17 cellular contexts compared by ENCODE assay signal in the genomic region with DNA sequence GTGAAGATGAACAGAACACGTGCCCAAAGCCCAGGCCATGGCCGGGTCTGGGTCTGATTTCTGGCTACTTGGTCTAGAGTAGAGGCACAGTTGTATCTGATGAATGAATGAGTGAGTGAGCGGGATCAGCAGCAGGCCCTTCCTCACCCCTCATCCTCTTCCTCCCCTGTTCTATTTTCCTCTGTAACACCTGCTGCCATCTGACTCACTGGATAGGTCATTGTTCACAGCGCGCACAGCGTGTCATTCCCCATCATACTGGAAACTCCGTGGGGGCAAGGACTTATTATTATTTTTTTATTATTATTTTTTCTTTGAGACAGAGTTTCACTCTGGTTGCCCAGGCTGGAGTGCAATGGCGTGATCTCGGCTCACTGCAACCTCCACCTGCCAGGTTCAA. TPM values are rescaled to one million over a fixed set of nuclear protein-coding genes. Genes with fewer than 3 reads are reported as not detected.
DNase-seq lines count a peak whose midpoint lies in the region; ATAC-seq and TF ChIP-seq lines count a peak whose summit lies in the region.
"Had no signal": no experiment of that assay in that cellular context is flagged by ENCODE, and none has a peak within 500 bp of the region (broad histone marks: within the 10 kb centered on the region; RNA-seq: fewer than 3 reads in every experiment).

No MANE protein-coding gene starts in this region.

- ATAC-seq in gastroesophageal sphincter: no peak
- no peak for ATAC-seq in stimulated activated memory B cell treated with anti-CD40 and anti-IgM and Interleukin-4, amounts not matched to agents 10 μg/mL and 1 μg/mL and 100 μg/mL, for 72 hours
- no peak for ATAC-seq in GM21381 (IDR thresholded peaks at IDR 0.05; ENCODE audit: unreplicated experiment)
- ATAC-seq in HG03571 (IDR thresholded peaks at IDR 0.05; ENCODE audit: unreplicated experiment): no peak

- TF ChIP-seq CTCF in gastroesophageal sphincter (IDR thresholded peaks at IDR 0.05) (no peak), right atrium auricular region (IDR thresholded peaks at IDR 0.05) (no peak)

- H3K27ac Mint-ChIP-seq in activated CD4-positive, alpha-beta T cell treated with anti-CD3 and anti-CD28 coated beads, Interleukin-2, amount 10 ng/mL, durations not matched to agents 7 days and 5 days: peak overlapping the region; percentile 87
- H3K27ac Mint-ChIP-seq in activated CD4-positive, alpha-beta memory T cell treated with anti-CD3 and anti-CD28 coated beads for 36 hours: peak overlapping the region; percentile 90
- H3K27ac Mint-ChIP-seq in stimulated activated memory B cell treated with anti-CD40 and anti-IgM and Interleukin-4, amounts not matched to agents 10 μg/mL and 1 μg/mL and 100 μg/mL, for 72 hours: peak overlapping the region; percentile 90

- H3K27me3 Mint-ChIP-seq in activated CD4-positive, alpha-beta T cell treated with anti-CD3 and anti-CD28 coated beads, Interleukin-2, amount 10 ng/mL, durations not matched to agents 7 days and 5 days: no peaks in the 10 kb centered on the region
- no peaks in the 10 kb centered on the region for H3K27me3 Mint-ChIP-seq in activated CD4-positive, alpha-beta memory T cell treated with anti-CD3 and anti-CD28 coated beads for 36 hours
- no peaks in the 10 kb centered on the region for H3K27me3 Mint-ChIP-seq in stimulated activated memory B cell treated with anti-CD40 and anti-IgM and Interleukin-4, amounts not matched to agents 10 μg/mL and 1 μg/mL and 100 μg/mL, for 72 hours
- H3K27me3 Mint-ChIP-seq: CD4-positive, alpha-beta T cell; naive B cell had no signal

- H3K4me3 ChIP-seq in gastroesophageal sphincter (no peak overlapping the region), right atrium auricular region (no peak overlapping the region)
- H3K4me3 ChIP-seq: SJCRH30 had no signal

- H3K9me3 Mint-ChIP-seq in activated CD4-positive, alpha-beta T cell treated with anti-CD3 and anti-CD28 coated beads, Interleukin-2, amount 10 ng/mL, durations not matched to agents 7 days and 5 days: peaks cover 2% of the 10 kb centered on the region
- H3K9me3 Mint-ChIP-seq in activated CD4-positive, alpha-beta memory T cell treated with anti-CD3 and anti-CD28 coated beads for 36 hours: peaks cover 4% of the 10 kb centered on the region
- peaks cover 15% of the 10 kb centered on the region for H3K9me3 Mint-ChIP-seq in stimulated activated memory B cell treated with anti-CD40 and anti-IgM and Interleukin-4, amounts not matched to agents 10 μg/mL and 1 μg/mL and 100 μg/mL, for 72 hours
- H3K9me3 Mint-ChIP-seq: CD4-positive, alpha-beta T cell had no signal

- peaks cover 41% of the 10 kb centered on the region for H3K36me3 Mint-ChIP-seq in activated CD4-positive, alpha-beta T cell treated with anti-CD3 and anti-CD28 coated beads, Interleukin-2, amount 10 ng/mL, durations not matched to agents 7 days and 5 days (ENCODE audit: low read depth)
- H3K36me3 Mint-ChIP-seq in activated CD4-positive, alpha-beta memory T cell treated with anti-CD3 and anti-CD28 coated beads for 36 hours: no peaks in the 10 kb centered on the region
- H3K36me3 Mint-ChIP-seq in stimulated activated memory B cell treated with anti-CD40 and anti-IgM and Interleukin-4, amounts not matched to agents 10 μg/mL and 1 μg/mL and 100 μg/mL, for 72 hours: peaks cover 78% of the 10 kb centered on the region

- no peak for DNase-seq in activated CD4-positive, alpha-beta T cell treated with anti-CD3 and anti-CD28 coated beads, Interleukin-2, amount 10 ng/mL, durations not matched to agents 7 days and 5 days
- no peak for DNase-seq in activated CD4-positive, alpha-beta T cell treated with anti-CD3 and anti-CD28 coated beads, Interleukin-2, amount 50 U/mL, for 48 hours
- DNase-seq in activated CD4-positive, alpha-beta memory T cell treated with anti-CD3 and anti-CD28 coated beads for 36 hours: no peak
- DNase-seq in right atrium auricular region (ENCODE audit: low spot score): no peak
- DNase-seq: activated naive CD4-positive, alpha-beta T cell treated with anti-CD3 and anti-CD28 coated beads, Interleukin-2, amount 50 U/mL, for 16 hours; CD4-positive, alpha-beta T cell; effector memory CD4-positive, alpha-beta T cell; naive B cell; SJCRH30 had no signal

- peaks cover 0 to 12% (median 0%) of the 10 kb centered on the region in 3 donors for H3K4me1 ChIP-seq in gastroesophageal sphincter
- peaks cover 0 to 10% of the 10 kb centered on the region in 2 donors for H3K4me1 ChIP-seq in right atrium auricular region
- H3K4me1 ChIP-seq: SJCRH30 had no signal

- TF ChIP-seq POLR2A in gastroesophageal sphincter (IDR thresholded peaks at IDR 0.05): no peak

- 71 to 86% methylated on average over 4 to 9 of the region's 9 CpGs for WGBS in gastroesophageal sphincter (ENCODE audit: low coverage in 1 of 2), 2 donors

- CTCF ChIA-PET in activated CD4-positive, alpha-beta T cell treated with anti-CD3 and anti-CD28 coated beads, Interleukin-2, amount 10 ng/mL, durations not matched to agents 7 days and 5 days (lab: Charles Lee): interaction anchor here (1.1 to 1.8 kb wide), 2 partner anchors 13 to 20 kb away, joined by 3 to 9 read pairs; a partner anchor contains a TSS
- CTCF ChIA-PET in activated CD4-positive, alpha-beta memory T cell treated with anti-CD3 and anti-CD28 coated beads for 36 hours (lab: Charles Lee): interaction anchor here (1.2 to 2.8 kb wide), 5 partner anchors 8 to 22 kb away, joined by 3 to 16 read pairs (median 11); a partner anchor contains a TSS

- no peak overlapping the region for H3K4me3 Mint-ChIP-seq in activated CD4-positive, alpha-beta T cell treated with anti-CD3 and anti-CD28 coated beads, Interleukin-2, amount 10 ng/mL, durations not matched to agents 7 days and 5 days
- no peak overlapping the region for H3K4me3 Mint-ChIP-seq in activated CD4-positive, alpha-beta memory T cell treated with anti-CD3 and anti-CD28 coated beads for 36 hours
- no peak overlapping the region for H3K4me3 Mint-ChIP-seq in stimulated activated memory B cell treated with anti-CD40 and anti-IgM and Interleukin-4, amounts not matched to agents 10 μg/mL and 1 μg/mL and 100 μg/mL, for 72 hours
- H3K4me3 Mint-ChIP-seq: CD4-positive, alpha-beta T cell; naive B cell had no signal

- peak overlapping the region in 3 of 4 donors; percentile 25 to 37 (median 34) for H3K27ac ChIP-seq in gastroesophageal sphincter
- H3K27ac ChIP-seq in right atrium auricular region: no peak overlapping the region
- H3K27ac ChIP-seq: SJCRH30 had no signal

- POLR2A ChIA-PET in activated CD4-positive, alpha-beta T cell treated with anti-CD3 and anti-CD28 coated beads, Interleukin-2, amount 10 ng/mL, durations not matched to agents 7 days and 5 days (lab: Charles Lee): no interaction called here
- POLR2A ChIA-PET in activated CD4-positive, alpha-beta memory T cell treated with anti-CD3 and anti-CD28 coated beads for 36 hours (lab: Charles Lee): interaction anchor here (1.1 kb wide), 1 partner anchor 14 kb away, joined by 4 read pairs; a partner anchor contains a TSS

- peaks cover 59% of the 10 kb centered on the region for H3K27me3 ChIP-seq in gastroesophageal sphincter
- H3K27me3 ChIP-seq in right atrium auricular region: no peaks in the 10 kb centered on the region

- H3K36me3 ChIP-seq in gastroesophageal sphincter (no peaks in the 10 kb centered on the region), right atrium auricular region (no peaks in the 10 kb centered on the region)
- H3K36me3 ChIP-seq: SJCRH30 had no signal

- peaks cover 25% of the 10 kb centered on the region for H3K4me1 Mint-ChIP-seq in activated CD4-positive, alpha-beta T cell treated with anti-CD3 and anti-CD28 coated beads, Interleukin-2, amount 10 ng/mL, durations not matched to agents 7 days and 5 days
- H3K4me1 Mint-ChIP-seq in activated CD4-positive, alpha-beta memory T cell treated with anti-CD3 and anti-CD28 coated beads for 36 hours (ENCODE audit: low read depth): peaks cover 19% of the 10 kb centered on the region
- peaks cover 40% of the 10 kb centered on the region for H3K4me1 Mint-ChIP-seq in stimulated activated memory B cell treated with anti-CD40 and anti-IgM and Interleukin-4, amounts not matched to agents 10 μg/mL and 1 μg/mL and 100 μg/mL, for 72 hours

- intact Hi-C loops in activated CD4-positive, alpha-beta memory T cell treated with anti-CD3 and anti-CD28 coated beads for 36 hours (cut with micrococcal nuclease): loop anchor here (1.0 kb wide), 1 partner anchor 13 kb away; a partner anchor contains a TSS

- H3K9me3 ChIP-seq in gastroesophageal sphincter (no peaks in the 10 kb centered on the region), right atrium auricular region (no peaks in the 10 kb centered on the region)
- H3K9me3 ChIP-seq: SJCRH30 had no signal

- TF ChIP-seq EP300 in gastroesophageal sphincter (IDR thresholded peaks at IDR 0.05): no peak

RNA-seq across cellular contexts. Expression of a gene that starts 13.9 kb away (rescaled TPM):
- 10 to 100 TPM; 22.7 to 23.3 TPM for total RNA-seq in activated CD4-positive, alpha-beta T cell treated with anti-CD3 and anti-CD28 coated beads, Interleukin-2, amount 10 ng/mL, durations not matched to agents 7 days and 5 days
- total RNA-seq in activated CD4-positive, alpha-beta memory T cell treated with anti-CD3 and anti-CD28 coated beads for 36 hours: 1 to 10 TPM; 8.7 to 9.3 TPM
- total RNA-seq in gastroesophageal sphincter: 10 to 100 TPM in 2 of 4 donors, 1 to 10 TPM in 2; 5.4 to 20.5 (median 10.6) TPM
- total RNA-seq in right atrium auricular region: 1 to 10 TPM; 3.9 to 7.0 TPM
- total RNA-seq: bronchial epithelial cell, fibroblast of villous mesenchyme, LHCN-M2, SJCRH30 had no signal

RNA-seq across cellular contexts. Expression of a gene that starts 38.7 kb away (rescaled TPM):
- under 1 TPM; 0.58 to 0.67 TPM for total RNA-seq in activated CD4-positive, alpha-beta T cell treated with anti-CD3 and anti-CD28 coated beads, Interleukin-2, amount 10 ng/mL, durations not matched to agents 7 days and 5 days
- total RNA-seq in activated CD4-positive, alpha-beta memory T cell treated with anti-CD3 and anti-CD28 coated beads for 36 hours: under 1 TPM; 0.22 to 0.48 TPM
- 10 to 100 TPM in 1 of 4 donors, 1 to 10 TPM in 3; 1.4 to 12.0 (median 4.0) TPM for total RNA-seq in gastroesophageal sphincter
- 1 to 10 TPM; 1.8 to 4.2 TPM for total RNA-seq in right atrium auricular region
- total RNA-seq: bronchial epithelial cell, LHCN-M2, SJCRH30 had no signal

RNA-seq across cellular contexts. Expression of a gene that starts 57.9 kb away (rescaled TPM):
- total RNA-seq in activated CD4-positive, alpha-beta T cell treated with anti-CD3 and anti-CD28 coated beads, Interleukin-2, amount 10 ng/mL, durations not matched to agents 7 days and 5 days: not detected
- not detected for total RNA-seq in activated CD4-positive, alpha-beta memory T cell treated with anti-CD3 and anti-CD28 coated beads for 36 hours
- total RNA-seq in gastroesophageal sphincter: not detected
- total RNA-seq in right atrium auricular region: not detected
- total RNA-seq: activated CD8-positive, alpha-beta memory T cell treated with anti-CD3 and anti-CD28 coated beads for 36 hours; bronchial epithelial cell; CD4-positive, alpha-beta T cell; fibroblast of villous mesenchyme; LHCN-M2 had no signal

Comparison
In these comparisons a context has a peak if more than half of its experiments do, and no peak if none do; other contexts are left out.
1. H3K27ac ChIP-seq: peak in gastroesophageal sphincter (3 of 4); none in right atrium auricular region (0 of 2).
2. Peak in every context shown above with its lines, with median percentiles within 50 percentile points of each other: H3K27ac Mint-ChIP-seq.